In genomic region chr5:42854795-42855194, GRCh38 we compare ENCODE assay signal across 1 cellular context.
A peak's percentile ranks its signal among the peaks of the same experiment; 100 is the strongest.
TF ChIP-seq lines count a peak whose summit lies in the region.

No MANE protein-coding gene starts in this region.

TF ChIP-seq in HepG2, 621 proteins besides CTCF, POLR2A, EP300 and RAD21 (continued from another document and continues in another):
- TF ChIP-seq ARID5B (CRISPR knock-in tag; IDR thresholded peaks at IDR 0.05) (peak; percentile 77), ZBTB33 (CRISPR knock-in tag; IDR thresholded peaks at IDR 0.05) (no peak), TFE3 (CRISPR knock-in tag; IDR thresholded peaks at IDR 0.05) (peak; percentile 83; the same call in 1 of the 2 replicates), ONECUT2 (CRISPR knock-in tag; IDR thresholded peaks at IDR 0.05) (no peak), ETV5 (CRISPR knock-in tag; IDR thresholded peaks at IDR 0.05; ENCODE audit: borderline replicate concordance) (peak; percentile 53; the same call in 1 of the 2 replicates), FOSL2 (CRISPR knock-in tag; IDR thresholded peaks at IDR 0.05) (peak; percentile 92), ZBTB10 (CRISPR knock-in tag; IDR thresholded peaks at IDR 0.05; ENCODE audit: borderline replicate concordance) (no peak), TOPORS (CRISPR knock-in tag; IDR thresholded peaks at IDR 0.05) (no peak), SOX6 (IDR thresholded peaks at IDR 0.05) (no peak), SOX6 (CRISPR knock-in tag; IDR thresholded peaks at IDR 0.05) (peak; percentile 44; the same call in 1 of the 2 replicates), THYN1 (CRISPR knock-in tag; IDR thresholded peaks at IDR 0.05; ENCODE audit: borderline replicate concordance, low read depth) (no peak), FOXA1 (IDR thresholded peaks at IDR 0.05) (no peak), FOXA1 (CRISPR knock-in tag; IDR thresholded peaks at IDR 0.05) (0 out of 2 replicates have a peak, but pooled peaks have one; percentile 6), CENPT (CRISPR knock-in tag; IDR thresholded peaks at IDR 0.05; ENCODE audit: low read depth) (no peak), NPAS2 (CRISPR knock-in tag; IDR thresholded peaks at IDR 0.05; ENCODE audit: borderline replicate concordance) (no peak), ZNF777 (CRISPR knock-in tag; IDR thresholded peaks at IDR 0.05) (no peak), PAXIP1 (CRISPR knock-in tag; conservative IDR thresholded peaks at IDR 0.05) (peak; percentile 70; the same call in 1 of the 2 replicates), SAP130 (CRISPR knock-in tag; IDR thresholded peaks at IDR 0.05; ENCODE audit: low read depth) (peak; percentile 61), TRIM24 (CRISPR knock-in tag; IDR thresholded peaks at IDR 0.05) (no peak), ZSCAN12 (CRISPR knock-in tag; IDR thresholded peaks at IDR 0.05) (no peak), BCL6 (CRISPR knock-in tag; IDR thresholded peaks at IDR 0.05) (0 out of 2 replicates have a peak, but pooled peaks have one; percentile 17), FOXA3 (CRISPR knock-in tag; IDR thresholded peaks at IDR 0.05) (peak; percentile 54), TAF15 (IDR thresholded peaks at IDR 0.05; ENCODE audit: low read depth, low read length, poor library complexity, severe bottlenecking) (no peak), ZMYM2 (CRISPR knock-in tag; IDR thresholded peaks at IDR 0.05) (no peak), ZNF644 (CRISPR knock-in tag; IDR thresholded peaks at IDR 0.05; ENCODE audit: low read depth) (peak; percentile 94), RXRB (CRISPR knock-in tag; IDR thresholded peaks at IDR 0.05; ENCODE audit: borderline replicate concordance) (peak; percentile 54), ZBTB8A (CRISPR knock-in tag; IDR thresholded peaks at IDR 0.05; ENCODE audit: borderline replicate concordance, low read depth) (no peak), ZNF292 (CRISPR knock-in tag; IDR thresholded peaks at IDR 0.05; ENCODE audit: borderline replicate concordance, low read depth) (0 out of 2 replicates have a peak, but pooled peaks have one; percentile 23), KLF16 (CRISPR knock-in tag; IDR thresholded peaks at IDR 0.05) (no peak), ZNF766 (CRISPR knock-in tag; IDR thresholded peaks at IDR 0.05; ENCODE audit: borderline replicate concordance) (no peak), HOMEZ (CRISPR knock-in tag; IDR thresholded peaks at IDR 0.05; ENCODE audit: low read depth) (peak; percentile 65; the same call in 1 of the 2 replicates), RARG (CRISPR knock-in tag; IDR thresholded peaks at IDR 0.05; ENCODE audit: low read depth) (no peak), SOX13 (IDR thresholded peaks at IDR 0.05) (no peak), SOX13 (CRISPR knock-in tag; conservative IDR thresholded peaks at IDR 0.05 in 1 of 2, IDR thresholded peaks at IDR 0.05 in 1 of 2) (peak in 1 of 2 experiments; percentile 66; a peak in 1 of 4 replicates), LCORL (IDR thresholded peaks at IDR 0.05) (no peak), LCORL (CRISPR knock-in tag; IDR thresholded peaks at IDR 0.05) (no peak), HNF4G (IDR thresholded peaks at IDR 0.05; ENCODE audit: borderline replicate concordance, low read depth, low read length) (peak; percentile 32; the same call in 1 of the 2 replicates), HNF4G (CRISPR knock-in tag; IDR thresholded peaks at IDR 0.05; ENCODE audit: borderline replicate concordance, low read depth) (no peak), ZNF576 (CRISPR knock-in tag; IDR thresholded peaks at IDR 0.05) (no peak), ARNT2 (CRISPR knock-in tag; IDR thresholded peaks at IDR 0.05; ENCODE audit: low read depth) (no peak), ZNF441 (CRISPR knock-in tag; IDR thresholded peaks at IDR 0.05; ENCODE audit: borderline replicate concordance) (no peak), THAP11 (CRISPR knock-in tag; IDR thresholded peaks at IDR 0.05) (0 out of 2 replicates have a peak, but pooled peaks have one; percentile 11), ELF3 (CRISPR knock-in tag; IDR thresholded peaks at IDR 0.05) (peak; percentile 29; the same call in 1 of the 2 replicates), IKZF5 (CRISPR knock-in tag; IDR thresholded peaks at IDR 0.05) (no peak; the same call in 1 of the 2 replicates), FOXO1 (CRISPR knock-in tag; IDR thresholded peaks at IDR 0.05) (peak; percentile 24; the same call in 1 of the 2 replicates)
